ENCODE assay signal across 11 cellular contexts in genomic region chr10:10520391-10521385, GRCh38.
A peak's percentile ranks its signal among the peaks of the same experiment; 100 is the strongest.
DNase-seq lines count a peak whose midpoint lies in the region; ATAC-seq, FAIRE-seq and TF ChIP-seq lines count a peak whose summit lies in the region.
"Had no signal": no experiment of that assay in that cellular context is flagged by ENCODE, and none has a peak within 500 bp of the region (broad histone marks: within the 10 kb centered on the region; RNA-seq: fewer than 3 reads in every experiment).

No MANE protein-coding gene starts in this region.

- intact Hi-C loops in kidney (cut with DNase I), result no loop called here

- TF ChIP-seq CTCF in coronary artery (IDR thresholded peaks at IDR 0.05) (no peak), kidney (IDR thresholded peaks at IDR 0.05; ENCODE audit: borderline replicate concordance, extremely low read depth, insufficient read depth) (no peak)

- H3K27ac ChIP-seq in coronary artery (no peak overlapping the region), kidney (ENCODE audit: low read depth in 2 of 2, low read length in 2 of 2) (no peak overlapping the region)
- H3K27ac ChIP-seq: VCaP had no signal

- no peaks in the 10 kb centered on the region for H3K9me3 Mint-ChIP-seq in activated T-cell treated with anti-CD3 and anti-CD28 coated beads, Interleukin-2, amount 50 U/mL, for 4 hours

- no peaks in the 10 kb centered on the region for H3K9me3 ChIP-seq in kidney (ENCODE audit: control insufficient read depth in 1 of 2, low read length in 2 of 2)

- ATAC-seq in GM18505 (IDR thresholded peaks at IDR 0.05; ENCODE audit: unreplicated experiment) (peak; percentile 97), GM21381 (IDR thresholded peaks at IDR 0.05; ENCODE audit: unreplicated experiment) (peak; percentile 92), HG03342 (IDR thresholded peaks at IDR 0.05; ENCODE audit: unreplicated experiment) (peak; percentile 94)
- ATAC-seq in activated T-cell treated with anti-CD3 and anti-CD28 coated beads, Interleukin-2, amount 50 U/mL, for 4 hours, result peak; percentile 84 to 90

- H3K27me3 Mint-ChIP-seq in activated T-cell treated with anti-CD3 and anti-CD28 coated beads, Interleukin-2, amount 50 U/mL, for 4 hours (ENCODE audit: low read depth), result peaks cover 8% of the 10 kb centered on the region

- H3K4me3 ChIP-seq in coronary artery (no peak overlapping the region), kidney (ENCODE audit: low read length in 2 of 2) (no peak overlapping the region)

- no peak for TF ChIP-seq POLR2A in GM18505 (IDR thresholded peaks at IDR 0.05; ENCODE audit: borderline replicate concordance, extremely low read depth, insufficient read depth, insufficient read length)

- FAIRE-seq in kidney (lab: Jason Lieb, UNC), result no peak

- no peaks in the 10 kb centered on the region for H3K36me3 Mint-ChIP-seq in activated T-cell treated with anti-CD3 and anti-CD28 coated beads, Interleukin-2, amount 50 U/mL, for 4 hours (ENCODE audit: insufficient read depth)

- no peaks in the 10 kb centered on the region for H3K4me1 ChIP-seq in kidney (ENCODE audit: control insufficient read depth in 1 of 2, insufficient read depth in 1 of 2, low read depth in 1 of 2, low read length in 2 of 2)

- no peak overlapping the region for H3K9ac ChIP-seq in kidney (ENCODE audit: low read length in 2 of 2)

- H3K4me1 Mint-ChIP-seq in activated T-cell treated with anti-CD3 and anti-CD28 coated beads, Interleukin-2, amount 50 U/mL, for 4 hours (ENCODE audit: low read depth), result no peaks in the 10 kb centered on the region

- H3K4me3 Mint-ChIP-seq in activated T-cell treated with anti-CD3 and anti-CD28 coated beads, Interleukin-2, amount 50 U/mL, for 4 hours, result no peak overlapping the region

- no peak for DNase-seq in activated T-cell treated with anti-CD3 and anti-CD28 coated beads, Interleukin-2, amount 50 U/mL, for 4 hours
- DNase-seq in NCI-H446 treated with DMSO at 0.1 percent for 48 hours (lab: John Stamatoyannopoulos, UW), result no peak
- no peak for DNase-seq in coronary artery (ENCODE audit: low spot score)
- DNase-seq in amygdala (lab: John Stamatoyannopoulos, UW), result no peak
- no peak for DNase-seq in kidney
- DNase-seq: cortex of kidney, GDM1 had no signal

- no peaks in the 10 kb centered on the region for H3K36me3 ChIP-seq in kidney (ENCODE audit: control insufficient read depth in 1 of 2, insufficient read depth in 2 of 2, low read length in 2 of 2)
